In genomic region chr1:155164625-155165024, GRCh38 we compare ENCODE assay signal across 1 cellular context.
TF ChIP-seq lines count a peak whose summit lies in the region.

No MANE protein-coding gene starts in this region.

TF ChIP-seq in K562, 482 proteins besides CTCF, POLR2A, EP300 and RAD21:
- TF ChIP-seq AFF1 (IDR thresholded peaks at IDR 0.05; ENCODE audit: low read depth in 1 of 2, partially characterized antibody in 2 of 2) (peak in 1 of 2 experiments; percentile 99), TRIM24 (IDR thresholded peaks at IDR 0.05) (peak in 1 of 2 experiments; percentile 38; a peak in 1 of 4 replicates), TRIM28 (IDR thresholded peaks at IDR 0.05) (0 out of 2 replicates have a peak, but pooled peaks have one; percentile 32)
